ENCODE assay signal across 1 cellular context in genomic region chr4:54062392-54062791, GRCh38.
TF ChIP-seq lines count a peak whose summit lies in the region.

No MANE protein-coding gene starts in this region.

TF ChIP-seq in GM12878, 131 proteins besides CTCF, POLR2A, EP300 and RAD21:
- TF ChIP-seq, protein P1, sequence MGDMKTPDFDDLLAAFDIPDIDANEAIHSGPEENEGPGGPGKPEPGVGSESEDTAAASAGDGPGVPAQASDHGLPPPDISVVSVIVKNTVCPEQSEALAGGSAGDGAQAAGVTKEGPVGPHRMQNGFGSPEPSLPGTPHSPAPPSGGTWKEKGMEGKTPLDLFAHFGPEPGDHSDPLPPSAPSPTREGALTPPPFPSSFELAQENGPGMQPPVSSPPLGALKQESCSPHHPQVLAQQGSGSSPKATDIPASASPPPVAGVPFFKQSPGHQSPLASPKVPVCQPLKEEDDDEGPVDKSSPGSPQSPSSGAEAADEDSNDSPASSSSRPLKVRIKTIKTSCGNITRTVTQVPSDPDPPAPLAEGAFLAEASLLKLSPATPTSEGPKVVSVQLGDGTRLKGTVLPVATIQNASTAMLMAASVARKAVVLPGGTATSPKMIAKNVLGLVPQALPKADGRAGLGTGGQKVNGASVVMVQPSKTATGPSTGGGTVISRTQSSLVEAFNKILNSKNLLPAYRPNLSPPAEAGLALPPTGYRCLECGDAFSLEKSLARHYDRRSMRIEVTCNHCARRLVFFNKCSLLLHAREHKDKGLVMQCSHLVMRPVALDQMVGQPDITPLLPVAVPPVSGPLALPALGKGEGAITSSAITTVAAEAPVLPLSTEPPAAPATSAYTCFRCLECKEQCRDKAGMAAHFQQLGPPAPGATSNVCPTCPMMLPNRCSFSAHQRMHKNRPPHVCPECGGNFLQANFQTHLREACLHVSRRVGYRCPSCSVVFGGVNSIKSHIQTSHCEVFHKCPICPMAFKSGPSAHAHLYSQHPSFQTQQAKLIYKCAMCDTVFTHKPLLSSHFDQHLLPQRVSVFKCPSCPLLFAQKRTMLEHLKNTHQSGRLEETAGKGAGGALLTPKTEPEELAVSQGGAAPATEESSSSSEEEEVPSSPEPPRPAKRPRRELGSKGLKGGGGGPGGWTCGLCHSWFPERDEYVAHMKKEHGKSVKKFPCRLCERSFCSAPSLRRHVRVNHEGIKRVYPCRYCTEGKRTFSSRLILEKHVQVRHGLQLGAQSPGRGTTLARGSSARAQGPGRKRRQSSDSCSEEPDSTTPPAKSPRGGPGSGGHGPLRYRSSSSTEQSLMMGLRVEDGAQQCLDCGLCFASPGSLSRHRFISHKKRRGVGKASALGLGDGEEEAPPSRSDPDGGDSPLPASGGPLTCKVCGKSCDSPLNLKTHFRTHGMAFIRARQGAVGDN (IDR thresholded peaks at IDR 0.05) = no peak
- TF ChIP-seq TCF3 (IDR thresholded peaks at IDR 0.05; ENCODE audit: borderline replicate concordance, insufficient read depth, low read depth, low read length) (no peak), SMC3 (IDR thresholded peaks at IDR 0.05; ENCODE audit: borderline replicate concordance, low read length) (no peak), ETV6 (conservative IDR thresholded peaks at IDR 0.05 in 1 of 2, IDR thresholded peaks at IDR 0.05 in 1 of 2; ENCODE audit: borderline replicate concordance in 1 of 2, low read depth in 1 of 2) (no peak), JUNB (IDR thresholded peaks at IDR 0.05) (no peak), MEF2B (IDR thresholded peaks at IDR 0.05; ENCODE audit: partially characterized antibody, poor library complexity, severe bottlenecking) (no peak), KLF5 (IDR thresholded peaks at IDR 0.05; ENCODE audit: partially characterized antibody) (no peak), SIN3A (IDR thresholded peaks at IDR 0.05; ENCODE audit: low read depth, low read length) (no peak), SMAD5 (IDR thresholded peaks at IDR 0.05; ENCODE audit: low read depth) (no peak), BACH1 (IDR thresholded peaks at IDR 0.05; ENCODE audit: borderline replicate concordance) (no peak), RELA (IDR thresholded peaks at IDR 0.05; ENCODE audit: borderline replicate concordance, partially characterized antibody) (no peak), ZBED1 (IDR thresholded peaks at IDR 0.05; ENCODE audit: borderline replicate concordance) (no peak), BCL3 (IDR thresholded peaks at IDR 0.05; ENCODE audit: borderline replicate concordance, insufficient read depth, low read depth, low read length, poor library complexity, severe bottlenecking) (no peak), BMI1 (IDR thresholded peaks at IDR 0.05; ENCODE audit: borderline replicate concordance) (no peak)
- TF ChIP-seq, protein P2, sequence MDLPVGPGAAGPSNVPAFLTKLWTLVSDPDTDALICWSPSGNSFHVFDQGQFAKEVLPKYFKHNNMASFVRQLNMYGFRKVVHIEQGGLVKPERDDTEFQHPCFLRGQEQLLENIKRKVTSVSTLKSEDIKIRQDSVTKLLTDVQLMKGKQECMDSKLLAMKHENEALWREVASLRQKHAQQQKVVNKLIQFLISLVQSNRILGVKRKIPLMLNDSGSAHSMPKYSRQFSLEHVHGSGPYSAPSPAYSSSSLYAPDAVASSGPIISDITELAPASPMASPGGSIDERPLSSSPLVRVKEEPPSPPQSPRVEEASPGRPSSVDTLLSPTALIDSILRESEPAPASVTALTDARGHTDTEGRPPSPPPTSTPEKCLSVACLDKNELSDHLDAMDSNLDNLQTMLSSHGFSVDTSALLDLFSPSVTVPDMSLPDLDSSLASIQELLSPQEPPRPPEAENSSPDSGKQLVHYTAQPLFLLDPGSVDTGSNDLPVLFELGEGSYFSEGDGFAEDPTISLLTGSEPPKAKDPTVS (IDR thresholded peaks at IDR 0.05; ENCODE audit: low read depth, low read length) = no peak
